In the genomic region with DNA sequence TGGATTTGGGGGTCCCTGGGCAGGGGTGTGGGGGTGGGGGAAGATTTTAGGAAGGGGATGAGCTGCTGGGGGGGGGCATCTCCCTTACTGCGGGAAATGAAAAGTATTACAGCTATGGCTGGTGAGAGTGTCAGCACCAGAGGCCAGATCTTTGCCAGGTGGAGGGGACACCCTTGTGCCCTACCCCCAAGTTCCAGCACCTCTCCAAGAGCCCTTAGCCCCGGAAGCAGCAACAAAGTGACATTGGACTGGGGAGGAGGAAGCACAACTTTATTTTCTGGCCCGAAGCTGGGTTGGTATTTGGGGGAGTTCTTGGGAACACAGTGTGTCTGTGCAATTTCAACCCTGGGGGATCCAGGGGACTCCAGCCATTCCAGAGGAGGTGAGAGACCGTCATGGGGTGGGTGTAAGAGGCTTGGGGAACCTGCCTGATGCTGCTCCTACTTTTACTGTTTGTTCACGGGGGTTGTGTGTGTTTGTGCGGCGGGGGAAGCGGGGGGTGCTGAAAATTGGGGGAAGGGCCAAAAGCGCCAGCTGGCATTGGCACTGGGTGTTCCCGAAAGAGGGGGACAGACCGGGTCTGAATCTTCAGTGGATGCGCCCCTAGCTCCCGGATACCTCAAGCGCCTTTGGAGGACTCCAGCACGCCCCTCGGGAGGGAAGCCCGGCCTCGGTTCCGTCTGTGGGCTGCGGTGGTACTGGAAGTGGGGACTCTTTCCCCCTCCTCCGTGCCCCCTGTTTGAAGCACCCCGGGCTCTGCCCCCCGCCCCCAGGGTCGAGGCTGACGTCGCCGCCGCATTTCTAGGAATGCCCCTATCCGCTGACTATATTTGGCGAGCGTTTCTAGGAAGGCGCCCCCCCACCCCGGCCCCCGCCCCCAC, we compare ENCODE assay signal across 8 cellular contexts.
DNase-seq lines count a peak whose midpoint lies in the region; ATAC-seq, FAIRE-seq and TF ChIP-seq lines count a peak whose summit lies in the region.

No MANE protein-coding gene starts in this region.

- peaks cover 42% of the 10 kb centered on the region for H3K79me2 ChIP-seq in SU-DHL-6 (ENCODE audit: insufficient read depth, low read length)

- H3K27ac ChIP-seq in SU-DHL-6 (ENCODE audit: low read depth, low read length), result peak overlapping the region; percentile 52
- peak overlapping the region in 1 of 2 donors; percentile 17 for H3K27ac ChIP-seq in small intestine (ENCODE audit: low read depth in 1 of 2, low read length in 1 of 2)

- H3K4me1 Mint-ChIP-seq in naive thymus-derived CD8-positive, alpha-beta T cell, result peaks cover 11 to 30% (median 19%) of the 10 kb centered on the region in 4 donors

- peaks cover 0 to 11% (median 0%) of the 10 kb centered on the region in 5 donors for H3K27me3 Mint-ChIP-seq in naive thymus-derived CD8-positive, alpha-beta T cell

- H3K9me3 Mint-ChIP-seq in naive thymus-derived CD8-positive, alpha-beta T cell, result no peaks in the 10 kb centered on the region

- peak overlapping the region in 9 of 10 donors; percentile 38 to 89 (median 80) for H3K27ac Mint-ChIP-seq in naive thymus-derived CD8-positive, alpha-beta T cell

- H3K4me2 ChIP-seq in SU-DHL-6 (ENCODE audit: low read depth, low read length, poor library complexity, severe bottlenecking), result peak overlapping the region; percentile 49

- peak overlapping the region; percentile 76 to 92 (median 88) for H3K4me3 Mint-ChIP-seq in naive thymus-derived CD8-positive, alpha-beta T cell

- no peaks in the 10 kb centered on the region for H4K20me1 ChIP-seq in SU-DHL-6 (ENCODE audit: low read depth, low read length)

- H2AFZ ChIP-seq in SU-DHL-6 (ENCODE audit: low read depth, low read length, severe bottlenecking), result no peak overlapping the region

- FAIRE-seq in small intestine (lab: Jason Lieb, UNC), result no peak

- H3K4me1 ChIP-seq in endocrine pancreas (ENCODE audit: control insufficient read depth, insufficient read depth, low read length), result no peaks in the 10 kb centered on the region
- H3K4me1 ChIP-seq in small intestine (ENCODE audit: control insufficient read depth in 2 of 2, insufficient read depth in 1 of 2, low read depth in 1 of 2, low read length in 1 of 2), result peaks cover 2 to 3% of the 10 kb centered on the region in 2 donors

- POLR2A ChIA-PET in naive thymus-derived CD8-positive, alpha-beta T cell (lab: Charles Lee), result interaction anchor here (0.7 to 1.5 kb wide), 3 partner anchors 9 to 82 kb away, joined by 3 to 18 read pairs (median 4); no protein-coding TSS in a partner anchor

- peak overlapping the region; percentile 30; the same call in 1 of the 2 replicates for H3K9ac ChIP-seq in SU-DHL-6 (ENCODE audit: low read length)
- H3K9ac ChIP-seq in endocrine pancreas (ENCODE audit: control insufficient read depth, insufficient read depth, low read length), result peak overlapping the region; percentile 87

- DNase-seq in AG08395 (ENCODE audit: low spot score) (peak; percentile 37), GM20000 (ENCODE audit: low spot score) (peak; percentile 47), T1000 (lab: John Stamatoyannopoulos, UW) (no peak), small intestine (no peak)
- DNase-seq in naive thymus-derived CD8-positive, alpha-beta T cell, result peak in 6 of 10 donors; percentile 24 to 58 (median 40)

- no peaks in the 10 kb centered on the region for H3K9me2 ChIP-seq in SU-DHL-6 (replicated peaks; ENCODE audit: insufficient read depth, low read length)

- no peaks in the 10 kb centered on the region for H3K27me3 ChIP-seq in SU-DHL-6 (ENCODE audit: low read length)
- H3K27me3 ChIP-seq in endocrine pancreas (ENCODE audit: control insufficient read depth, insufficient read depth, low read length), result no peaks in the 10 kb centered on the region
- peaks cover 2 to 3% of the 10 kb centered on the region in 2 donors for H3K27me3 ChIP-seq in small intestine (ENCODE audit: control insufficient read depth in 2 of 2, insufficient read depth in 2 of 2, low read length in 2 of 2)

- no peaks in the 10 kb centered on the region for H3K9me3 ChIP-seq in SU-DHL-6 (ENCODE audit: insufficient read depth, low read length)
- H3K9me3 ChIP-seq in endocrine pancreas (ENCODE audit: control insufficient read depth, low read length), result no peaks in the 10 kb centered on the region
- H3K9me3 ChIP-seq in small intestine (ENCODE audit: control insufficient read depth, low read depth), result no peaks in the 10 kb centered on the region

- TF ChIP-seq CTCF in GM20000 (IDR thresholded peaks at IDR 0.05; ENCODE audit: extremely low read depth, missing control alignments) (no peak), SU-DHL-6 (IDR thresholded peaks at IDR 0.05; ENCODE audit: insufficient read depth, low read length, poor library complexity, severe bottlenecking) (no peak)

- peak; percentile 22 to 48 for ATAC-seq in naive thymus-derived CD8-positive, alpha-beta T cell
- ATAC-seq in GM18868 (IDR thresholded peaks at IDR 0.05; ENCODE audit: unreplicated experiment), result no peak

- H3K36me3 ChIP-seq in SU-DHL-6 (ENCODE audit: low read length), result no peaks in the 10 kb centered on the region
- no peaks in the 10 kb centered on the region for H3K36me3 ChIP-seq in endocrine pancreas (ENCODE audit: control insufficient read depth, insufficient read depth, low read length)
- no peaks in the 10 kb centered on the region for H3K36me3 ChIP-seq in small intestine (ENCODE audit: control insufficient read depth in 2 of 2, insufficient read depth in 2 of 2, low read length in 2 of 2)

- 1 to 4% (median 3%) methylated on average over 27 to 34 of the region's 34 CpGs for WGBS in small intestine, 3 donors

- no peaks in the 10 kb centered on the region for H3K36me3 Mint-ChIP-seq in naive thymus-derived CD8-positive, alpha-beta T cell

- H3F3A ChIP-seq in SU-DHL-6 (ENCODE audit: insufficient read depth), result peaks cover 25% of the 10 kb centered on the region

- H3K4me3 ChIP-seq in SU-DHL-6 (ENCODE audit: insufficient read depth, low read length, poor library complexity, severe bottlenecking), result peak overlapping the region; percentile 13
- peak overlapping the region; percentile 59 for H3K4me3 ChIP-seq in endocrine pancreas (ENCODE audit: control insufficient read depth, insufficient read depth, low read length)
- peak overlapping the region in 1 of 2 donors; percentile 55 for H3K4me3 ChIP-seq in small intestine (ENCODE audit: low read depth in 1 of 2, low read length in 2 of 2)

Comparison
In these comparisons a context has a peak if more than half of its experiments do, and no peak if none do; other contexts are left out.
1. DNase-seq: peak in AG08395 (single experiment), GM20000 (single experiment) and naive thymus-derived CD8-positive, alpha-beta T cell (6 of 10); none in T1000 (single experiment) and small intestine (single experiment).